13 cellular contexts compared by ENCODE assay signal in the genomic region with DNA sequence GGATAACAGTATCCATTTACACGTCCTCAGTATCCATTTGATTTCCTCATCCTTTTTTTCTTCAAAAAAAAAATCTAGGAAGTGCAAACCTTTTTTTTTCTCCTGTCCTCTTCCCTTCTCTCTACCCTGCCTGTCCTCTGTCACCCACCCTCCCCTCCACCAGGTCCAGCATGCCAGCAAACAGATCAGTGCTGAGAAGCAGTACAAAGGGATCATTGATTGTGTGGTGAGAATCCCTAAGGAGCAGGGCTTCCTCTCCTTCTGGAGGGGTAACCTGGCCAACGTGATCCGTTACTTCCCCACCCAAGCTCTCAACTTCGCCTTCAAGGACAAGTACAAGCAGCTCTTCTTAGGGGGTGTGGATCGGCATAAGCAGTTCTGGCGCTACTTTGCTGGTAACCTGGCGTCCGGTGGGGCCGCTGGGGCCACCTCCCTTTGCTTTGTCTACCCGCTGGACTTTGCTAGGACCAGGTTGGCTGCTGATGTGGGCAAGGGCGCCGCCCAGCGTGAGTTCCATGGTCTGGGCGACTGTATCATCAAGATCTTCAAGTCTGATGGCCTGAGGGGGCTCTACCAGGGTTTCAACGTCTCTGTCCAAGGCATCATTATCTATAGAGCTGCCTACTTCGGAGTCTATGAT. TPM values are rescaled to one million over a fixed set of nuclear protein-coding genes. Genes with fewer than 3 reads are reported as not detected.
A peak's percentile ranks its signal among the peaks of the same experiment; 100 is the strongest.
DNase-seq lines count a peak whose midpoint lies in the region; ATAC-seq, FAIRE-seq and TF ChIP-seq lines count a peak whose summit lies in the region.
"Had no signal": no experiment of that assay in that cellular context is flagged by ENCODE, and none has a peak within 500 bp of the region (broad histone marks: within the 10 kb centered on the region; RNA-seq: fewer than 3 reads in every experiment).

No MANE protein-coding gene starts in this region.

- no peak for TF ChIP-seq POLR2A in H1 (IDR thresholded peaks at IDR 0.05; ENCODE audit: control extremely low read depth in 1 of 2, low read depth in 2 of 2, low read length in 2 of 2)

- no peak overlapping the region for H4K91ac ChIP-seq in H1 (replicated peaks; ENCODE audit: insufficient read length, low read length)

- H3K9me3 ChIP-seq in H1 (ENCODE audit: insufficient read depth in 2 of 2, low read depth in 1 of 2, low read length in 1 of 2) = no peaks in the 10 kb centered on the region
- H3K9me3 ChIP-seq: pancreas, SJCRH30 had no signal

- peaks cover 10% of the 10 kb centered on the region for H3K27me3 Mint-ChIP-seq in stimulated activated naive CD8-positive, alpha-beta T cell treated with anti-CD3 and anti-CD28 coated beads, Interleukin-15, amount 100 ng/mL, for 72 hours
- H3K27me3 Mint-ChIP-seq in neural crest cell (ENCODE audit: low read depth) = peaks cover under 1% of the 10 kb centered on the region

- H4K20me1 ChIP-seq in H1 (replicated peaks in 1 of 2; ENCODE audit: control insufficient read depth in 1 of 2, insufficient read depth in 2 of 2, low read length in 2 of 2) = peaks cover 7 to 12% of the 10 kb centered on the region in 2 experiments

- H3K4me2 ChIP-seq in H1 (ENCODE audit: insufficient read depth in 1 of 2, low read depth in 2 of 2, low read length in 2 of 2) = peak overlapping the region; percentile 93 to 99; a peak in 3 of 4 replicates

- H3K9ac ChIP-seq in H1 (replicated peaks in 1 of 4; ENCODE audit: extremely low read depth in 1 of 4, low read depth in 3 of 4, low read length in 3 of 4) = no peak overlapping the region

- POLR2A ChIA-PET in H1 (lab: Charles Lee; ENCODE audit: partially characterized antibody) = interaction anchor here (1.0 to 2.4 kb wide), 5 partner anchors 10 to 212 kb away, joined by 3 to 8 read pairs (median 3); no protein-coding TSS in a partner anchor

- H2BK5ac ChIP-seq in H1 (ENCODE audit: low read depth, low read length) = no peak overlapping the region

- H3K27me3 ChIP-seq in H1 (replicated peaks in 1 of 4; ENCODE audit: control insufficient read depth in 3 of 4, extremely low read depth in 1 of 4, insufficient read depth in 3 of 4, low read length in 3 of 4) = no peaks in the 10 kb centered on the region; a peak in 1 of 7 replicates
- H3K27me3 ChIP-seq: pancreas, SJCRH30 had no signal

- no peak for FAIRE-seq in H1 (lab: Jason Lieb, UNC)
- FAIRE-seq: pancreas had no signal

- no peak overlapping the region for H4K5ac ChIP-seq in H1 (ENCODE audit: insufficient read length, low read depth, low read length)

- H3K23ac ChIP-seq in H1 (ENCODE audit: insufficient read length) = no peak overlapping the region

- H3K79me1 ChIP-seq in H1 (ENCODE audit: low read depth, low read length) = peaks cover 4% of the 10 kb centered on the region; the same call in 1 of the 2 replicates

- H3K4ac ChIP-seq in H1 (replicated peaks; ENCODE audit: insufficient read length, low read depth, low read length) = no peak overlapping the region

- H2BK15ac ChIP-seq in H1 (ENCODE audit: low read length) = no peak overlapping the region

- no peak for DNase-seq in stimulated activated naive CD8-positive, alpha-beta T cell treated with anti-CD3 and anti-CD28 coated beads, Interleukin-15, amount 100 ng/mL, for 72 hours
- no peak for DNase-seq in stimulated activated naive CD8-positive, alpha-beta T cell treated with anti-CD3 and anti-CD28 coated beads, Interleukin-15, Interleukin-2, amounts not matched to agents 100 U/mL and 50 U/mL, for 24 hours
- no peak for DNase-seq in H1 (ENCODE audit: low read depth in 1 of 2, low spot score in 2 of 2)
- DNase-seq in neural crest cell (ENCODE audit: low read depth, low spot score) = no peak
- no peak for DNase-seq in left lobe of liver (ENCODE audit: low spot score)
- no peak for DNase-seq in activated effector memory CD4-positive, alpha-beta T cell treated with anti-CD3 and anti-CD28 coated beads, Interleukin-2, amount 50 U/mL, for 16 hours
- no peak for DNase-seq in AG20443 (ENCODE audit: low spot score)
- no peak for DNase-seq in retina
- DNase-seq: activated CD4-positive, alpha-beta T cell treated with anti-CD3 and anti-CD28 coated beads, Interleukin-2, amount 50 U/mL, for 1 hour; HFFc6; NCI-H446 treated with DMSO at 0.1 percent for 48 hours; SJCRH30 had no signal

- TF ChIP-seq RAD21 in H1 (IDR thresholded peaks at IDR 0.05 in 1 of 2, conservative IDR thresholded peaks at IDR 0.05 in 1 of 2; ENCODE audit: low read depth in 2 of 2, low read length in 2 of 2) = 0 out of 4 replicates have a peak, but pooled peaks of 1 of the 2 experiments have one; percentile 6

- TF ChIP-seq CTCF in H1 (IDR thresholded peaks at IDR 0.05; ENCODE audit: control extremely low read depth in 1 of 3, insufficient read depth in 1 of 3, low read depth in 1 of 3, low read length in 3 of 3) (no peak), neural crest cell (conservative IDR thresholded peaks at IDR 0.05) (no peak)

- peaks cover 0 to 28% (median 3%) of the 10 kb centered on the region in 4 experiments; a peak in 2 of 8 replicates for H3K36me3 ChIP-seq in H1 (ENCODE audit: control insufficient read depth in 2 of 4, insufficient read depth in 4 of 4, low read length in 3 of 4)
- H3K36me3 ChIP-seq: SJCRH30 had no signal

- H2BK120ac ChIP-seq in H1 (replicated peaks; ENCODE audit: low read depth, low read length) = no peak overlapping the region

- H3K9me3 Mint-ChIP-seq in stimulated activated naive CD8-positive, alpha-beta T cell treated with anti-CD3 and anti-CD28 coated beads, Interleukin-15, amount 100 ng/mL, for 72 hours = no peaks in the 10 kb centered on the region
- no peaks in the 10 kb centered on the region for H3K9me3 Mint-ChIP-seq in neural crest cell
- H3K9me3 Mint-ChIP-seq: HFFc6 had no signal

- WGBS in H1 (ENCODE audit: extremely low coverage in 1 of 2, insufficient coverage in 1 of 2, insufficient read length in 1 of 2, insufficient replicate concordance in 2 of 2, low coverage in 1 of 2, low lambda C conversion rate in 2 of 2, missing lambda C conversion rate in 1 of 2), 2 experiments = 90% methylated on average over 16 of the region's 16 CpGs; no CpG with 5 or more reads in 1 of the 2 experiments

- peaks cover 14% of the 10 kb centered on the region for H3K4me1 Mint-ChIP-seq in stimulated activated naive CD8-positive, alpha-beta T cell treated with anti-CD3 and anti-CD28 coated beads, Interleukin-15, amount 100 ng/mL, for 72 hours
- peaks cover 25% of the 10 kb centered on the region for H3K4me1 Mint-ChIP-seq in neural crest cell

- no peak overlapping the region for H3K18ac ChIP-seq in H1 (ENCODE audit: extremely low read depth, low read length)

- H4K8ac ChIP-seq in H1 (ENCODE audit: extremely low read depth, insufficient read depth, low read length) = no peak overlapping the region

- CTCF ChIA-PET in H1 (lab: Charles Lee; ENCODE audit: partially characterized antibody) = interaction anchor here (0.5 to 1.5 kb wide), 6 partner anchors 10 to 189 kb away, joined by 3 to 10 read pairs (median 3); no protein-coding TSS in a partner anchor

- peak overlapping the region in 1 of 4 experiments; percentile 78; a peak in 1 of 8 replicates for H3K4me3 ChIP-seq in H1 (ENCODE audit: extremely low read depth in 1 of 4, insufficient read depth in 2 of 4, low read depth in 3 of 4, low read length in 4 of 4)
- H3K4me3 ChIP-seq: SJCRH30 had no signal

- ATAC-seq in stimulated activated naive CD8-positive, alpha-beta T cell treated with anti-CD3 and anti-CD28 coated beads, Interleukin-15, amount 100 ng/mL, for 72 hours = no peak
- no peak for ATAC-seq in stimulated activated naive CD8-positive, alpha-beta T cell treated with anti-CD3 and anti-CD28 coated beads, Interleukin-15, Interleukin-2, amounts not matched to agents 100 U/mL and 50 U/mL, for 24 hours
- ATAC-seq in left lobe of liver = no peak
- ATAC-seq: pancreas had no signal

- peaks cover 0 to 16% of the 10 kb centered on the region in 2 experiments; a peak in 3 of 4 replicates for H3K79me2 ChIP-seq in H1 (ENCODE audit: control insufficient read depth in 1 of 2, insufficient read depth in 2 of 2, low read length in 2 of 2)

- H3K27ac ChIP-seq in H1 (ENCODE audit: low read depth, low read length) = no peak overlapping the region
- H3K27ac ChIP-seq: pancreas, SJCRH30 had no signal

- H2BK20ac ChIP-seq in H1 (ENCODE audit: low read length) = no peak overlapping the region

- no peak overlapping the region for H3K56ac ChIP-seq in H1 (replicated peaks; ENCODE audit: insufficient read length, low read depth, low read length)

- H3K4me3 Mint-ChIP-seq in stimulated activated naive CD8-positive, alpha-beta T cell treated with anti-CD3 and anti-CD28 coated beads, Interleukin-15, amount 100 ng/mL, for 72 hours = no peak overlapping the region
- peak overlapping the region; percentile 86 for H3K4me3 Mint-ChIP-seq in neural crest cell

- H3K36me3 Mint-ChIP-seq in neural crest cell (ENCODE audit: low read depth) = peaks cover 12% of the 10 kb centered on the region

- no peak overlapping the region for H2BK12ac ChIP-seq in H1 (ENCODE audit: low read depth, low read length)

- peak overlapping the region; percentile 77 to 95 for H3K27ac Mint-ChIP-seq in stimulated activated naive CD8-positive, alpha-beta T cell treated with anti-CD3 and anti-CD28 coated beads, Interleukin-15, amount 100 ng/mL, for 72 hours
- H3K27ac Mint-ChIP-seq in neural crest cell (ENCODE audit: unreplicated experiment) = no peak overlapping the region
- H3K27ac Mint-ChIP-seq: HFFc6 had no signal

- H2AFZ ChIP-seq in H1 (ENCODE audit: low read length) = no peak overlapping the region

- no peak overlapping the region for H2AK5ac ChIP-seq in H1 (ENCODE audit: low read depth, low read length)

- no peak overlapping the region for H3K14ac ChIP-seq in H1 (ENCODE audit: insufficient read length)

- peaks cover 13% of the 10 kb centered on the region; the same call in 1 of the 2 replicates for H3K23me2 ChIP-seq in H1 (ENCODE audit: low read depth, low read length)

- no peak for TF ChIP-seq EP300 in H1 (IDR thresholded peaks at IDR 0.05; ENCODE audit: borderline replicate concordance in 1 of 2, low read depth in 2 of 2, low read length in 2 of 2)

- H3K4me1 ChIP-seq in H1 (replicated peaks in 1 of 4; ENCODE audit: control insufficient read depth in 3 of 4, insufficient read depth in 4 of 4, low read length in 3 of 4) = peaks cover 0 to 9% (median 6%) of the 10 kb centered on the region in 4 experiments; a peak in 5 of 7 replicates
- H3K4me1 ChIP-seq: SJCRH30 had no signal

RNA-seq across cellular contexts. Expression of gene SLC25A4, which starts 1.7 kb away (rescaled TPM):
- 42.0 TPM in 2 replicates for total RNA-seq in H1 (2021; fragmentation: NEBNext Ultra II Directional; extraction: Animal tissue kit (Norgen Biotek cat#: 25700))
- polyA plus RNA-seq in H1 (2011; rRNA removed) = 41.3 and 47.5 TPM in 2 replicates
- polyA plus RNA-seq in H1 (2011; cell fraction: cytosol; rRNA removed) = 50.1 TPM
- 59.7 TPM for polyA plus RNA-seq in H1 (2011; cell fraction: nucleus; rRNA removed)
- 49.1 to 53.2 TPM (median 52.4 TPM) in 4 replicates for polyA plus RNA-seq in H1 (2012, experiment 1 of 2)
- 15.0 TPM for polyA plus RNA-seq in H1 (2012, experiment 2 of 2)
- polyA plus RNA-seq in H1 (2013, experiment 1 of 2) = 14.5 TPM
- 14.1 TPM for polyA plus RNA-seq in H1 (2013, experiment 2 of 2)
- 25.4 and 26.3 TPM in 2 replicates for polyA minus RNA-seq in H1 (2011; rRNA and poly(A)+ RNA removed)
- 19.2 TPM for polyA minus RNA-seq in H1 (2011; cell fraction: cytosol; rRNA and poly(A)+ RNA removed)
- polyA minus RNA-seq in H1 (2011; cell fraction: nucleus; rRNA and poly(A)+ RNA removed) = 21.9 TPM
- total RNA-seq in neural crest cell (24.1 and 25.0 TPM in 2 replicates), left lobe of liver (30.6 TPM)

RNA-seq across cellular contexts. Expression of gene CFAP97, which starts 59.1 kb away (rescaled TPM):
- total RNA-seq in H1 (2021; fragmentation: NEBNext Ultra II Directional; extraction: Animal tissue kit (Norgen Biotek cat#: 25700)) = 35.6 and 40.4 TPM in 2 replicates
- 5.0 and 9.2 TPM in 2 replicates for polyA plus RNA-seq in H1 (2011; rRNA removed)
- 10.9 TPM for polyA plus RNA-seq in H1 (2011; cell fraction: cytosol; rRNA removed)
- 12.9 TPM for polyA plus RNA-seq in H1 (2011; cell fraction: nucleus; rRNA removed)
- polyA plus RNA-seq in H1 (2012, experiment 1 of 2) = 8.7 to 19.8 TPM (median 12.8 TPM) in 4 replicates
- polyA plus RNA-seq in H1 (2012, experiment 2 of 2) = 0.96 TPM
- 41.5 TPM for polyA plus RNA-seq in H1 (2013, experiment 1 of 2)
- 37.4 TPM for polyA plus RNA-seq in H1 (2013, experiment 2 of 2)
- polyA minus RNA-seq in H1 (2011; rRNA and poly(A)+ RNA removed) = 20.5 and 36.5 TPM in 2 replicates
- 12.0 TPM for polyA minus RNA-seq in H1 (2011; cell fraction: cytosol; rRNA and poly(A)+ RNA removed)
- 44.3 TPM for polyA minus RNA-seq in H1 (2011; cell fraction: nucleus; rRNA and poly(A)+ RNA removed)
- total RNA-seq in neural crest cell (34.6 and 38.5 TPM in 2 replicates), left lobe of liver (11.3 TPM)
